ENCODE assay signal across 8 cellular contexts in the genomic region with DNA sequence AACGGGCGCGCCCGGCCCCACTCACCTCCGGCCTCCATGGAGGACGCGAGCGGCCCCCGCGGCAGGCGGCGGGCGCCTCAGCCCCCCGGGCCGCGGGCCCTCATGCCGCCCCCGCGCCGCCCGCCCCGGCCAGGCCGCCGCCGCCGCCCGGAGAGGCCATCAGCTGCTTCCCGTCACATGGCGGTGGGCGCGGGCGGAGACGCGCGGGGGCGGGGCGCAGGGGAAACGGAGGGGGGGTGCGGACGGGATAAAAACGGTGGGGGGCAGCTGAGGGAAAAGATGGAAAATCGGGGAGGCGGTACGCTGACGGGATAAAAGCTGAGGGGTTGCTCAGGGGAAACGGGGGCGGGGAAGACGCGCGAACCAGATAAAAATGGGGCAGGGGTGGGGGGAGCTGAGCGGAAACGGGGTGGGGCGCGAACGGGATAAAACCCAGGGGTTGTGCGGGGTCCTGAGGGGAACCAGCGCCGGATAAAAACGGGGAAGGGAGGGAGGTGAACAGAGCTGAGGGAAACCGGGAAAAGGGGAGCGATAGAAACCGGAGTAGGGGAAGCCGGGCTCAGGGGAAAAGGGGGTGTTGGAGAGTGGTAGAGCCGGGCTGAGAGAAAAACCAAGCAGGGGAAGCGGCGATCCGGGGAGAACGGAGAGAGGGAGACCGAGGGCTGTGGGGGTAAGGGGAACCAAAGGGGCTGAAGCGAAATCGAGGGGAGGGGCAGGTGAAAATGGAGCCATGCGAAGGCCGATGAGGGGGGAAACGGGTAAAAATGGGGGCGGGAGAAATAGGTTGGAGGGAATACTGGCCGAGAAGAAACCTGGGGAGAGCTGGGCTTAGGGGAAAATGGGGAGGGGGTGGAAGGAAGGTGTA.
A peak's percentile ranks its signal among the peaks of the same experiment; 100 is the strongest.
DNase-seq lines count a peak whose midpoint lies in the region; ATAC-seq lines count a peak whose summit lies in the region.

A gene (minus strand): TSS at position 169 of the 865 bp plus-strand sequence. CDS start 131 bp downstream, at position 38.

- DNase-seq in ELR (ENCODE audit: low read depth) = peak; percentile 72
- peak; percentile 16 for DNase-seq in NCI-H748 treated with DMSO at 0.1 percent for 48 hours (lab: John Stamatoyannopoulos, UW)
- peak; percentile 62 for DNase-seq in activated T-cell treated with anti-CD3 and anti-CD28 coated beads, Interleukin-2, amount 50 U/mL, for 1 hour
- no peak for DNase-seq in epithelial cell of prostate (ENCODE audit: low read depth, low spot score)
- DNase-seq in midbrain (lab: John Stamatoyannopoulos, UW) = peak; percentile 85
- DNase-seq in stimulated activated CD8-positive, alpha-beta memory T cell treated with anti-CD3 and anti-CD28 coated beads, Interleukin-2, amount 100 ng/mL, for 48 hours (ENCODE audit: low read depth in 2 of 2) = peak; percentile 52 to 58

- H3K27ac ChIP-seq in epithelial cell of prostate = peak within 1 kb of the TSS; percentile 94

- peak; percentile 54 for ATAC-seq in HG02763 (IDR thresholded peaks at IDR 0.05; ENCODE audit: unreplicated experiment)
- ATAC-seq in GM19328 (IDR thresholded peaks at IDR 0.05; ENCODE audit: unreplicated experiment) = no peak
